In the genomic region with DNA sequence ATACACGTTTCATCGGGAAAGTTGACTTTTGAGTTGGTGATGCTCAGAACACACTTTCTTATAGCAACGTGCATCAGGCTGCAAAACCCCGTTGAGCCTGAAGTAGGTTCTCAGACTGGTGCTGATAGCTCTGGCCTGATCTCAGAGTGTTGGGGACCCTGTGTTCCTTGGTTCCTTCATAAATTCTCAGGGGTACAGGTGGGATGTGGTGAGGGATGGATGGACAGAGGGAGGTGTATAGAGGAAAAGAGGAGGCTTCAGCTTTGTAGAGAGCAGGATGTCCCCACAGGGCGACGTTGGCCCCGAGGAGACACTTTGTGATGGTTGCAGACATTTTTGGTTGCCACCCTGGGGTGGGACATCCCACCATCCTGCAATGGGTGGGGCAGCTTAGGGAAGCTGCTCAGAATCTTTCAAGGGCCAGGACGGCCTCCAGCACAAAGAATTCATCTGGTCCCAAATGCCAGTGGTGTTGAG, we compare ENCODE assay signal across 10 cellular contexts. TPM values are rescaled to one million over a fixed set of nuclear protein-coding genes. Genes with fewer than 3 reads are reported as not detected.
DNase-seq lines count a peak whose midpoint lies in the region; ATAC-seq and TF ChIP-seq lines count a peak whose summit lies in the region.
"Had no signal": no experiment of that assay in that cellular context is flagged by ENCODE, and none has a peak within 500 bp of the region (broad histone marks: within the 10 kb centered on the region; RNA-seq: fewer than 3 reads in every experiment).

No MANE protein-coding gene starts in this region.

- H3K27me3 ChIP-seq in CD4-positive, alpha-beta memory T cell (ENCODE audit: insufficient read depth, low read length): no peaks in the 10 kb centered on the region
- H3K27me3 ChIP-seq in esophagus muscularis mucosa (no peaks in the 10 kb centered on the region), skeletal muscle tissue (ENCODE audit: control insufficient read depth in 3 of 3, insufficient read depth in 3 of 3, low read length in 3 of 3) (no peaks in the 10 kb centered on the region), left lung (peaks cover 0 to 22% of the 10 kb centered on the region in 2 donors)

- no peaks in the 10 kb centered on the region for H3K36me3 ChIP-seq in CD4-positive, alpha-beta memory T cell (ENCODE audit: insufficient read depth, low read length)
- peaks cover 3% of the 10 kb centered on the region; the same call in 1 of the 2 replicates for H3K36me3 ChIP-seq in OCI-LY7 (ENCODE audit: insufficient read depth, low read length)
- peaks cover 0 to 3% (median 0%) of the 10 kb centered on the region in 4 donors for H3K36me3 ChIP-seq in esophagus muscularis mucosa
- peaks cover 0 to 6% (median 4%) of the 10 kb centered on the region in 3 donors for H3K36me3 ChIP-seq in skeletal muscle tissue (ENCODE audit: control insufficient read depth in 3 of 3, insufficient read depth in 3 of 3, low read length in 3 of 3)
- peaks cover 0 to 9% of the 10 kb centered on the region in 2 donors for H3K36me3 ChIP-seq in left lung

- no peak for ATAC-seq in left lung

- BruUV-seq in OCI-LY7 (replicated peaks; lab: Mats Ljungman, UMichigan): no TSS peak

- H3K36me3 Mint-ChIP-seq in CD4-positive, alpha-beta memory T cell: peaks cover 0 to 40% of the 10 kb centered on the region in 2 donors

- H3K4me1 ChIP-seq in CD4-positive, alpha-beta memory T cell (ENCODE audit: insufficient read depth, low read length): peaks cover 59% of the 10 kb centered on the region
- H3K4me1 ChIP-seq in OCI-LY7 (ENCODE audit: insufficient read depth, low read length, poor library complexity, severe bottlenecking): peaks cover 59% of the 10 kb centered on the region
- peaks cover 60 to 71% (median 70%) of the 10 kb centered on the region in 4 donors for H3K4me1 ChIP-seq in esophagus muscularis mucosa
- H3K4me1 ChIP-seq in skeletal muscle tissue (ENCODE audit: control insufficient read depth in 3 of 3, insufficient read depth in 3 of 3, low read length in 3 of 3): peaks cover 54 to 63% (median 60%) of the 10 kb centered on the region in 3 donors
- peaks cover 11 to 64% of the 10 kb centered on the region in 2 donors for H3K4me1 ChIP-seq in left lung

- H3K9me3 Mint-ChIP-seq in CD4-positive, alpha-beta memory T cell: no peaks in the 10 kb centered on the region

- peak overlapping the region; percentile 93 for H3K4me2 ChIP-seq in OCI-LY7 (ENCODE audit: low read length)

- DNase-seq in CD4-positive, alpha-beta memory T cell: peak in 1 of 5 donors; percentile 41
- DNase-seq in OCI-LY7 (ENCODE audit: low spot score) (peak; percentile 20), esophagus muscularis mucosa (ENCODE audit: extremely low spot score) (no peak), GM10266 (ENCODE audit: extremely low spot score) (no peak), NCI-H1930 (lab: John Stamatoyannopoulos, UW) (no peak), left lung (no peak)
- no peak for DNase-seq in stimulated activated CD8-positive, alpha-beta memory T cell treated with anti-CD3 and anti-CD28 coated beads, Interleukin-4, amount 100 ng/mL, for 48 hours
- DNase-seq: NCI-H446, T-helper 9 cell had no signal

- TF ChIP-seq POLR2A in esophagus muscularis mucosa (IDR thresholded peaks at IDR 0.05; ENCODE audit: low read depth): no peak

- no peaks in the 10 kb centered on the region; the same call in 1 of the 2 replicates for H4K20me1 ChIP-seq in OCI-LY7 (ENCODE audit: insufficient read depth, low read length)

- CTCF ChIA-PET in CD4-positive, alpha-beta memory T cell (lab: Charles Lee; ENCODE audit: partially characterized antibody): no interaction called here
- CTCF ChIA-PET in OCI-LY7 (lab: Charles Lee; ENCODE audit: unreplicated experiment): no interaction called here

- intact Hi-C loops in CD4-positive, alpha-beta memory T cell (cut with micrococcal nuclease): loop anchor here (5.0 kb wide), 2 partner anchors 34 to 1031 kb away; no protein-coding TSS in a partner anchor
- intact Hi-C loops in OCI-LY7 (cut with micrococcal nuclease; ENCODE audit: unreplicated experiment) (loop anchor here (2.0 to 10.0 kb wide), 3 partner anchors 13 to 179 kb away; no protein-coding TSS in a partner anchor), esophagus muscularis mucosa (cut with DNase I) (loop anchor here (10.0 kb wide), 2 partner anchors 79 to 1239 kb away; a partner anchor contains a TSS), left lung (cut with DNase I) (no loop called here)

- peak overlapping the region; percentile 30 to 60 for H3K4me3 ChIP-seq in CD4-positive, alpha-beta memory T cell (ENCODE audit: low read length in 2 of 2)
- peak overlapping the region; percentile 77 for H3K4me3 ChIP-seq in OCI-LY7 (ENCODE audit: low read depth, low read length, poor library complexity, severe bottlenecking)
- peak overlapping the region; percentile 79 to 95 (median 86) for H3K4me3 ChIP-seq in esophagus muscularis mucosa
- peak overlapping the region; percentile 45 to 85 (median 61) for H3K4me3 ChIP-seq in skeletal muscle tissue (ENCODE audit: low read length in 3 of 3)
- peak overlapping the region in 1 of 2 donors; percentile 94 for H3K4me3 ChIP-seq in left lung

- TF ChIP-seq EP300 in esophagus muscularis mucosa (IDR thresholded peaks at IDR 0.05): no peak

- H3K27ac Mint-ChIP-seq in CD4-positive, alpha-beta memory T cell: peak overlapping the region; percentile 86 to 95 (median 94)

- TF ChIP-seq CTCF in OCI-LY7 (conservative IDR thresholded peaks at IDR 0.05; ENCODE audit: low read length) (no peak), esophagus muscularis mucosa (IDR thresholded peaks at IDR 0.05) (no peak), GM10266 (IDR thresholded peaks at IDR 0.05; ENCODE audit: control insufficient read depth, insufficient read depth, low read depth, missing control alignments) (no peak), left lung (IDR thresholded peaks at IDR 0.05) (no peak)

- WGBS in esophagus muscularis mucosa: 74% methylated on average over 8 of the region's 8 CpGs

- peak overlapping the region; percentile 72 for H3K27ac ChIP-seq in CD4-positive, alpha-beta memory T cell (ENCODE audit: low read depth, low read length)
- H3K27ac ChIP-seq in OCI-LY7 (ENCODE audit: low read depth, low read length, poor library complexity, severe bottlenecking): no peak overlapping the region
- H3K27ac ChIP-seq in esophagus muscularis mucosa (replicated peaks in 1 of 4): peak overlapping the region; percentile 85 to 93 (median 88)
- peak overlapping the region; percentile 45 for H3K27ac ChIP-seq in skeletal muscle tissue (ENCODE audit: low read depth, low read length)
- H3K27ac ChIP-seq in left lung: peak overlapping the region in 1 of 2 donors; percentile 88

- H3K9ac ChIP-seq in skeletal muscle tissue (ENCODE audit: low read depth in 1 of 3, low read length in 3 of 3): peak overlapping the region in 2 of 3 donors; percentile 1 to 34

- H3K4me1 Mint-ChIP-seq in CD4-positive, alpha-beta memory T cell: peaks cover 46 to 69% (median 56%) of the 10 kb centered on the region in 4 donors

- H2AFZ ChIP-seq in OCI-LY7 (ENCODE audit: low read length): no peak overlapping the region

- H3K9me3 ChIP-seq in CD4-positive, alpha-beta memory T cell (ENCODE audit: control insufficient read depth in 1 of 2, low read length in 2 of 2): no peaks in the 10 kb centered on the region
- H3K9me3 ChIP-seq in OCI-LY7 (ENCODE audit: low read length) (no peaks in the 10 kb centered on the region), esophagus muscularis mucosa (no peaks in the 10 kb centered on the region), skeletal muscle tissue (ENCODE audit: control insufficient read depth in 3 of 3, low read length in 3 of 3) (no peaks in the 10 kb centered on the region), left lung (no peaks in the 10 kb centered on the region)

- H3K27me3 Mint-ChIP-seq in CD4-positive, alpha-beta memory T cell: no peaks in the 10 kb centered on the region

- H3K9me2 ChIP-seq in OCI-LY7 (ENCODE audit: insufficient read depth, low read length): no peaks in the 10 kb centered on the region

- H3K79me2 ChIP-seq in OCI-LY7 (ENCODE audit: insufficient read depth, low read depth, low read length): peaks cover 60% of the 10 kb centered on the region; the same call in 1 of the 2 replicates

- POLR2A ChIA-PET in CD4-positive, alpha-beta memory T cell (lab: Charles Lee; ENCODE audit: partially characterized antibody): no interaction called here
- POLR2A ChIA-PET in OCI-LY7 (lab: Charles Lee): no interaction called here

- H3K4me3 Mint-ChIP-seq in CD4-positive, alpha-beta memory T cell: peak overlapping the region; percentile 92 to 99 (median 96)

RNA-seq across cellular contexts. Expression of a gene that starts 2.5 kb away (rescaled TPM):
- 100 to 1,000 TPM; 283 to 289 TPM for total RNA-seq in CD4-positive, alpha-beta memory T cell
- 100 to 1,000 TPM; 388 to 400 TPM for polyA plus RNA-seq in CD4-positive, alpha-beta memory T cell
- total RNA-seq in OCI-LY7 (2014; rRNA removed; shearing (Covaris generic)): 80.7 and 92.3 TPM in 2 replicates
- 117 and 119 TPM in 2 replicates for total RNA-seq in OCI-LY7 (2022)
- total RNA-seq in esophagus muscularis mucosa: 100 to 1,000 TPM; 311 to 469 (median 376) TPM
- 122 TPM for total RNA-seq in skeletal muscle tissue
- total RNA-seq in left lung: 100 to 1,000 TPM; 211 to 288 TPM

RNA-seq across cellular contexts. Expression of a gene that starts 58.3 kb away (rescaled TPM):
- total RNA-seq in CD4-positive, alpha-beta memory T cell: under 1 TPM in 1 of 2 experiments, not detected in 1; 0.32 TPM
- not detected for polyA plus RNA-seq in CD4-positive, alpha-beta memory T cell
- total RNA-seq in OCI-LY7 (2014; rRNA removed; shearing (Covaris generic)): not detected in 2 replicates
- total RNA-seq in OCI-LY7 (2022) (not detected in 2 replicates), esophagus muscularis mucosa (under 1 TPM in 3 of 4 donors, not detected in 1; 0.39 to 0.83 (median 0.40) TPM), skeletal muscle tissue (3.1 TPM), left lung (1 to 10 TPM in 1 of 2 donors, under 1 TPM in 1; 0.38 to 1.6 TPM)

Comparison
In these comparisons a context has a peak if more than half of its experiments do, and no peak if none do; other contexts are left out.
1. intact Hi-C loops: an anchor here in CD4-positive, alpha-beta memory T cell (5.0 kb wide), OCI-LY7 (2.0 to 10.0 kb wide) and esophagus muscularis mucosa (10.0 kb wide); none called in left lung.